34 cellular contexts compared by ENCODE assay signal in genomic region chr17:28363186-28363585, GRCh38. TPM values are rescaled to one million over a fixed set of nuclear protein-coding genes. Genes with fewer than 3 reads are reported as not detected.
"Had no signal": no experiment of that assay in that cellular context is flagged by ENCODE, and none has a peak within 500 bp of the region (broad histone marks: within the 10 kb centered on the region; RNA-seq: fewer than 3 reads in every experiment).

No MANE protein-coding gene starts in this region.

- H3K27me3 ChIP-seq: neural progenitor cell, ovary, spleen, suprapubic skin, testis, tibial artery, transverse colon, upper lobe of right lung, uterus had no signal

- H3K4me3 Mint-ChIP-seq: naive thymus-derived CD8-positive, alpha-beta T cell; natural killer cell treated with Interleukin-12 subunit alpha and Interleukin-12 subunit beta and Interleukin-15 and Interleukin-18, amount 100 ng/mL, for 72 hours; nephron progenitor cell; neural progenitor cell; stimulated activated memory B cell treated with anti-CD40 and anti-IgM and Interleukin-4, amounts not matched to agents 10 μg/mL and 1 μg/mL and 100 μg/mL, for 72 hours; stimulated activated naive CD8-positive, alpha-beta T cell treated with anti-CD3 and anti-CD28 coated beads, Interleukin-15, amount 100 ng/mL, for 72 hours; type B pancreatic cell had no signal

- H3K9me3 Mint-ChIP-seq: naive thymus-derived CD8-positive, alpha-beta T cell; natural killer cell treated with Interleukin-12 subunit alpha and Interleukin-12 subunit beta and Interleukin-15 and Interleukin-18, amount 100 ng/mL, for 72 hours; nephron progenitor cell; neural progenitor cell; stimulated activated memory B cell treated with anti-CD40 and anti-IgM and Interleukin-4, amounts not matched to agents 10 μg/mL and 1 μg/mL and 100 μg/mL, for 72 hours; stimulated activated naive CD8-positive, alpha-beta T cell treated with anti-CD3 and anti-CD28 coated beads, Interleukin-15, amount 100 ng/mL, for 72 hours; type B pancreatic cell had no signal

- H3K4me3 ChIP-seq: neural progenitor cell, ovary, psoas muscle, skin epidermis, smooth muscle cell, spleen, suprapubic skin, testis, tibial artery, transverse colon, upper lobe of right lung, uterus had no signal

- H3K27ac Mint-ChIP-seq: naive thymus-derived CD8-positive, alpha-beta T cell; natural killer cell treated with Interleukin-12 subunit alpha and Interleukin-12 subunit beta and Interleukin-15 and Interleukin-18, amount 100 ng/mL, for 72 hours; nephron progenitor cell; neural progenitor cell; progenitor cell of endocrine pancreas; stimulated activated memory B cell treated with anti-CD40 and anti-IgM and Interleukin-4, amounts not matched to agents 10 μg/mL and 1 μg/mL and 100 μg/mL, for 72 hours; stimulated activated naive CD8-positive, alpha-beta T cell treated with anti-CD3 and anti-CD28 coated beads, Interleukin-15, amount 100 ng/mL, for 72 hours; type B pancreatic cell had no signal

- ATAC-seq: naive thymus-derived CD8-positive, alpha-beta T cell; natural killer cell treated with Interleukin-12 subunit alpha and Interleukin-12 subunit beta and Interleukin-15 and Interleukin-18, amount 100 ng/mL, for 72 hours; psoas muscle; right cardiac atrium; sciatic nerve; stimulated activated memory B cell treated with anti-CD40 and anti-IgM and Interleukin-4, amounts not matched to agents 10 μg/mL and 1 μg/mL and 100 μg/mL, for 72 hours; stimulated activated naive CD8-positive, alpha-beta T cell treated with anti-CD3 and anti-CD28 coated beads, Interleukin-15, amount 100 ng/mL, for 72 hours; stimulated activated naive CD8-positive, alpha-beta T cell treated with anti-CD3 and anti-CD28 coated beads, Interleukin-15, Interleukin-2, amounts not matched to agents 100 U/mL and 50 U/mL, for 24 hours; upper lobe of right lung had no signal

- H3K36me3 ChIP-seq: ovary, uterus had no signal

- DNase-seq: naive thymus-derived CD8-positive, alpha-beta T cell; nephron progenitor cell; occipital lobe; ovary; psoas muscle; right cardiac atrium; spleen; stimulated activated CD4-positive, alpha-beta T cell treated with anti-CD3 and anti-CD28 coated beads, Interleukin-12 subunit alpha, Interleukin-12 subunit beta, amount 100 ng/mL, for 4 hours; stimulated activated CD4-positive, alpha-beta T cell treated with anti-CD3 and anti-CD28 coated beads, Interleukin-1b, Interleukin-23, amount 100 ng/mL, for 48 hours; stimulated activated CD4-positive, alpha-beta T cell treated with anti-CD3 and anti-CD28 coated beads, Interleukin-4, amount 100 ng/mL, for 1 hour; stimulated activated CD4-positive, alpha-beta T cell treated with anti-CD3 and anti-CD28 coated beads, Interleukin-4, amount 100 ng/mL, for 4 hours; stimulated activated CD8-positive, alpha-beta memory T cell treated with anti-CD3 and anti-CD28 coated beads, Interleukin-4, amount 100 ng/mL, for 48 hours; stimulated activated naive CD4-positive, alpha-beta T cell; stimulated activated naive CD8-positive, alpha-beta T cell treated with anti-CD3 and anti-CD28 coated beads, Interleukin-15, amount 100 ng/mL, for 72 hours; stimulated activated naive CD8-positive, alpha-beta T cell treated with anti-CD3 and anti-CD28 coated beads, Interleukin-15, Interleukin-2, amounts not matched to agents 100 U/mL and 50 U/mL, for 24 hours; substantia nigra; testis; tibial artery; transverse colon; upper lobe of right lung; uterus had no signal

- H3K27me3 Mint-ChIP-seq: naive thymus-derived CD8-positive, alpha-beta T cell; natural killer cell treated with Interleukin-12 subunit alpha and Interleukin-12 subunit beta and Interleukin-15 and Interleukin-18, amount 100 ng/mL, for 72 hours; progenitor cell of endocrine pancreas; stimulated activated memory B cell treated with anti-CD40 and anti-IgM and Interleukin-4, amounts not matched to agents 10 μg/mL and 1 μg/mL and 100 μg/mL, for 72 hours; stimulated activated naive CD8-positive, alpha-beta T cell treated with anti-CD3 and anti-CD28 coated beads, Interleukin-15, amount 100 ng/mL, for 72 hours; type B pancreatic cell had no signal

- H3K27ac ChIP-seq: neural progenitor cell, ovary, parathyroid adenoma, psoas muscle, skin epidermis, spleen, suprapubic skin, testis, tibial artery, transverse colon, upper lobe of right lung, uterus had no signal

- H3K9me3 ChIP-seq: ovary, psoas muscle, spleen, suprapubic skin, testis, tibial artery, transverse colon, upper lobe of right lung, uterus had no signal

RNA-seq across cellular contexts. Expression of gene SEBOX, which starts 1.8 kb away (rescaled TPM):
- total RNA-seq: naive thymus-derived CD8-positive, alpha-beta T cell; natural killer cell treated with Interleukin-12 subunit alpha and Interleukin-12 subunit beta and Interleukin-15 and Interleukin-18, amount 100 ng/mL, for 72 hours; occipital lobe; osteoblast; ovary; progenitor cell of endocrine pancreas; psoas muscle; renal cortical epithelial cell; right cardiac atrium; sciatic nerve; smooth muscle cell; spleen; suprapubic skin; testis; transverse colon; upper lobe of right lung; urinary bladder; uterus had no signal

RNA-seq across cellular contexts. Expression of gene VTN, which starts 6.9 kb away (rescaled TPM):
- total RNA-seq: osteoblast, renal cortical epithelial cell, transverse colon had no signal
